9 cellular contexts compared by ENCODE assay signal in genomic region chr9:69155341-69156030, GRCh38. TPM values are rescaled to one million over a fixed set of nuclear protein-coding genes. Genes with fewer than 3 reads are reported as not detected.
DNase-seq lines count a peak whose midpoint lies in the region; ATAC-seq and TF ChIP-seq lines count a peak whose summit lies in the region.
"Had no signal": no experiment of that assay in that cellular context is flagged by ENCODE, and none has a peak within 500 bp of the region (broad histone marks: within the 10 kb centered on the region; RNA-seq: fewer than 3 reads in every experiment).

No MANE protein-coding gene starts in this region.

- H3K9ac ChIP-seq in iPS-18a (ENCODE audit: low read length) = no peak overlapping the region

- H3K27me3 Mint-ChIP-seq in CD8-positive, alpha-beta T cell (ENCODE audit: low read depth) = no peaks in the 10 kb centered on the region

- H3K36me3 ChIP-seq in iPS-18a (ENCODE audit: control insufficient read depth, low read depth, low read length) (peaks cover 14% of the 10 kb centered on the region), gastrocnemius medialis (no peaks in the 10 kb centered on the region)
- H3K36me3 ChIP-seq in CD8-positive, alpha-beta T cell (ENCODE audit: insufficient read depth, low read length) = no peaks in the 10 kb centered on the region

- peak overlapping the region; percentile 36 for H3K27ac ChIP-seq in iPS-18a (ENCODE audit: low read length)
- H3K27ac ChIP-seq in gastrocnemius medialis = no peak overlapping the region
- no peak overlapping the region for H3K27ac ChIP-seq in CD8-positive, alpha-beta T cell (ENCODE audit: low read depth, low read length)

- H3K36me3 Mint-ChIP-seq in CD8-positive, alpha-beta T cell = peaks cover 4% of the 10 kb centered on the region

- H3K4me3 ChIP-seq in iPS-18a (ENCODE audit: low read length) (no peak overlapping the region), gastrocnemius medialis (no peak overlapping the region)
- no peak overlapping the region for H3K4me3 ChIP-seq in CD8-positive, alpha-beta T cell (ENCODE audit: low read depth, low read length)

- CTCF ChIA-PET in CD8-positive, alpha-beta T cell (lab: Charles Lee) = no interaction called here

- H3K9me3 ChIP-seq in iPS-18a (ENCODE audit: control insufficient read depth, low read depth, low read length) (no peaks in the 10 kb centered on the region), gastrocnemius medialis (no peaks in the 10 kb centered on the region)
- H3K9me3 ChIP-seq in CD8-positive, alpha-beta T cell (ENCODE audit: low read length) = no peaks in the 10 kb centered on the region

- no peak for TF ChIP-seq CTCF in gastrocnemius medialis (IDR thresholded peaks at IDR 0.05 in 4 of 5, conservative IDR thresholded peaks at IDR 0.05 in 1 of 5)
- TF ChIP-seq CTCF in CD8-positive, alpha-beta T cell (IDR thresholded peaks at IDR 0.05) = no peak

- intact Hi-C loops in gastrocnemius medialis (cut with DNase I; ENCODE audit: low total_unique reads) = no loop called here
- intact Hi-C loops in CD8-positive, alpha-beta T cell (cut with DNase I, micrococcal nuclease) = no loop called here

- DNase-seq in gastrocnemius medialis (no peak), nucleus accumbens (lab: John Stamatoyannopoulos, UW) (no peak), NCI-H748 treated with DMSO at 0.1 percent for 48 hours (lab: John Stamatoyannopoulos, UW) (no peak)
- DNase-seq in CD8-positive, alpha-beta T cell = no peak
- DNase-seq: activated CD4-positive, alpha-beta T cell treated with anti-CD3 and anti-CD28 coated beads, Interleukin-2, amount 50 U/mL, for 48 hours had no signal

- peaks cover 7% of the 10 kb centered on the region for H3K4me1 ChIP-seq in iPS-18a (ENCODE audit: control insufficient read depth, low read depth, low read length)
- H3K4me1 ChIP-seq in gastrocnemius medialis = no peaks in the 10 kb centered on the region
- no peaks in the 10 kb centered on the region for H3K4me1 ChIP-seq in CD8-positive, alpha-beta T cell (ENCODE audit: insufficient read depth, low read length)

- H3K27me3 ChIP-seq in iPS-18a (ENCODE audit: control insufficient read depth, insufficient read depth, low read length) = no peaks in the 10 kb centered on the region
- H3K27me3 ChIP-seq in gastrocnemius medialis = no peaks in the 10 kb centered on the region
- no peaks in the 10 kb centered on the region for H3K27me3 ChIP-seq in CD8-positive, alpha-beta T cell (ENCODE audit: insufficient read depth, low read length)

- H3K27ac Mint-ChIP-seq in CD8-positive, alpha-beta T cell = no peak overlapping the region

- H3K4me1 Mint-ChIP-seq in CD8-positive, alpha-beta T cell (ENCODE audit: low read depth) = no peaks in the 10 kb centered on the region

- no peaks in the 10 kb centered on the region for H3K9me3 Mint-ChIP-seq in CD8-positive, alpha-beta T cell

- POLR2A ChIA-PET in CD8-positive, alpha-beta T cell (lab: Charles Lee) = no interaction called here

- in situ Hi-C loops in gastrocnemius medialis (cut with MboI; ENCODE audit: low sequenced_read_pairs in 4 of 4) = no loop called here

- ATAC-seq in GM18508 (IDR thresholded peaks at IDR 0.05; ENCODE audit: insufficient read depth, unreplicated experiment) = peak; percentile 98
- peak; percentile 90 for ATAC-seq in GM21526 (IDR thresholded peaks at IDR 0.05; ENCODE audit: low FRiP score, unreplicated experiment)
- ATAC-seq in HG03439 (IDR thresholded peaks at IDR 0.05; ENCODE audit: unreplicated experiment) = peak; percentile 93
- no peak for ATAC-seq in gastrocnemius medialis
- ATAC-seq in CD8-positive, alpha-beta T cell = no peak

- no peak for TF ChIP-seq POLR2A in gastrocnemius medialis (IDR thresholded peaks at IDR 0.05)

- H3K4me3 Mint-ChIP-seq in CD8-positive, alpha-beta T cell = no peak overlapping the region

RNA-seq across cellular contexts. Expression of gene TJP2, which starts 18.6 kb away (rescaled TPM):
- 10 to 100 TPM; 10.5 to 23.1 (median 17.6) TPM for total RNA-seq in gastrocnemius medialis
- 1 to 10 TPM; 3.2 to 3.9 TPM for total RNA-seq in CD8-positive, alpha-beta T cell

Comparison
In these comparisons a context has a peak if more than half of its experiments do, and no peak if none do; other contexts are left out.
1. ATAC-seq: peak in GM18508 (single experiment), GM21526 (single experiment) and HG03439 (single experiment); none in gastrocnemius medialis (0 of 2) and CD8-positive, alpha-beta T cell (single experiment).